1 cellular context compared by ENCODE assay signal in genomic region chr19:19304186-19304975, GRCh38.
TF ChIP-seq lines count a peak whose summit lies in the region.

No MANE protein-coding gene starts in this region.

TF ChIP-seq in H1, 55 proteins besides CTCF, POLR2A, EP300 and RAD21:
- TF ChIP-seq MAFK (IDR thresholded peaks at IDR 0.05; ENCODE audit: low read depth, low read length) (no peak), CTBP2 (IDR thresholded peaks at IDR 0.05; ENCODE audit: borderline replicate concordance, insufficient read depth, insufficient read length, low read length) (no peak), EZH2 (IDR thresholded peaks at IDR 0.05; ENCODE audit: low read depth, low read length, severe bottlenecking) (no peak), KDM4A (IDR thresholded peaks at IDR 0.05; ENCODE audit: low read depth, low read length, severe bottlenecking) (no peak), JUN (IDR thresholded peaks at IDR 0.05; ENCODE audit: low read depth, low read length) (no peak), TAF7 (optimal IDR thresholded peaks at IDR 0.05; ENCODE audit: borderline replicate concordance, low read depth, low read length) (no peak), TAF1 (IDR thresholded peaks at IDR 0.05; ENCODE audit: low read depth, low read length) (no peak), BCL11A (IDR thresholded peaks at IDR 0.05; ENCODE audit: low read depth in 2 of 2, low read length in 2 of 2) (no peak), PHF8 (conservative IDR thresholded peaks at IDR 0.05; ENCODE audit: low read depth, low read length) (no peak), TEAD4 (IDR thresholded peaks at IDR 0.05; ENCODE audit: low read depth, low read length) (no peak), TCF12 (IDR thresholded peaks at IDR 0.05; ENCODE audit: low read depth, low read length) (no peak), SP1 (IDR thresholded peaks at IDR 0.05; ENCODE audit: low read depth, low read length) (no peak), CHD2 (IDR thresholded peaks at IDR 0.05; ENCODE audit: low read length) (no peak), SAP30 (IDR thresholded peaks at IDR 0.05; ENCODE audit: insufficient read depth, insufficient replicate concordance, low read length) (no peak)
